ENCODE assay signal across 8 cellular contexts in genomic region chr10:92087750-92088395, GRCh38.
DNase-seq lines count a peak whose midpoint lies in the region; ATAC-seq and TF ChIP-seq lines count a peak whose summit lies in the region.

No MANE protein-coding gene starts in this region.

- H3K27me3 ChIP-seq in colonic mucosa (no peaks in the 10 kb centered on the region), left lung (no peaks in the 10 kb centered on the region)

- H3K9me3 ChIP-seq in colonic mucosa (no peaks in the 10 kb centered on the region), left lung (no peaks in the 10 kb centered on the region)

- TF ChIP-seq CTCF in C4-2B (conservative IDR thresholded peaks at IDR 0.05) (peak; percentile 95), colonic mucosa (IDR thresholded peaks at IDR 0.05) (peak; percentile 61), left lung (IDR thresholded peaks at IDR 0.05) (peak; percentile 61 to 70)

- intact Hi-C loops in colonic mucosa (cut with DNase I) = loop anchor here (2.0 to 5.0 kb wide), 2 partner anchors 204 to 347 kb away; partner anchors contain the start of genes CPEB3 and MARCHF5
- intact Hi-C loops in left lung (cut with DNase I) = no loop called here

- H3K9ac ChIP-seq in colonic mucosa (ENCODE audit: low read depth in 2 of 2, low read length in 2 of 2) = no peak overlapping the region

- no peaks in the 10 kb centered on the region for H3K36me3 ChIP-seq in colonic mucosa
- H3K36me3 ChIP-seq in left lung = no peaks in the 10 kb centered on the region

- ATAC-seq in GM19043 (IDR thresholded peaks at IDR 0.05; ENCODE audit: low read depth, unreplicated experiment) (peak; percentile 77), HG03175 (IDR thresholded peaks at IDR 0.05; ENCODE audit: unreplicated experiment) (peak; percentile 97), left lung (peak; percentile 94)

- H3K4me1 ChIP-seq in colonic mucosa (no peaks in the 10 kb centered on the region), left lung (peaks cover 0 to 8% of the 10 kb centered on the region in 2 donors)

- DNase-seq in NCI-H345 (lab: John Stamatoyannopoulos, UW) = peak; percentile 74
- peak; percentile 2 for DNase-seq in activated CD4-positive, CD25-positive, alpha-beta regulatory T cell treated with anti-CD3 and anti-CD28 coated beads, Interleukin-2, amount 50 U/mL, for 16 hours (ENCODE audit: low read depth, low spot score)
- peak; percentile 76 for DNase-seq in colonic mucosa
- peak in 1 of 2 donors; percentile 56 for DNase-seq in left lung
- peak; percentile 3 for DNase-seq in stimulated activated CD8-positive, alpha-beta memory T cell treated with anti-CD3 and anti-CD28 coated beads, Interleukin-12 subunit alpha, Interleukin-12 subunit beta, amount 100 ng/mL, for 24 hours (ENCODE audit: extremely low read depth)

- no peak overlapping the region for H3K4me3 ChIP-seq in colonic mucosa
- H3K4me3 ChIP-seq in left lung = no peak overlapping the region

- H3K27ac ChIP-seq in C4-2B (peak overlapping the region; percentile 43; the same call in 1 of the 2 replicates), colonic mucosa (no peak overlapping the region), left lung (no peak overlapping the region)
